16 cellular contexts compared by ENCODE assay signal in the genomic region with DNA sequence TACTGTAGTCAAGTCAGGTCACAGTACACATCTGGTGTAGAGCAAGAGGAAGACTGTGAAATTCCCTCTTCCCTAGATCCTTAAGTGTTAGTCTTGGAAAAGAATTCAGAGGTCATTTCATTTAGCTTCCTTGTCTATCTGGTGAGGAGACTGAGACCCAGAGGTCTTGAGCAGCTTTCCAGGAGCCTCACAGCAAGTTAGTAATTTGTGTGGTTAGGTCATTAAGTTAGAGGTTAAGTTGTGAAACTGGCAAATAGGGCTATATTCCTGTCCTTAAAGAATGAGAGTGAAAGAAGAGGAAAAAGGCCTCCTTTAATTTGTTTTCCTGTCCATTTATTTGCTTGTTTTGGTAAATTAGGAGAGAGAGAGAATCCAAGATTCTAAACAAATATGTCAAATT.
"Had no signal": no experiment of that assay in that cellular context is flagged by ENCODE, and none has a peak within 500 bp of the region (broad histone marks: within the 10 kb centered on the region; RNA-seq: fewer than 3 reads in every experiment).

No MANE protein-coding gene starts in this region.

- H3K4me3 Mint-ChIP-seq: activated T-helper 1 cell treated with anti-CD3 and anti-CD28 coated beads, Interleukin-12 subunit alpha, Interleukin-12 subunit beta, Interleukin-2, Interleukin-4 antibody, amounts not matched to agents 30 ng/mL and 10 ng/mL and 1 ng/mL, durations not matched to agents 14 hours and 24 hours and 36 hours; dendritic cell treated with granulocyte-macrophage colony-stimulating factor and Interleukin-4, amounts not matched to agents 40 ng/mL and 50 ng/mL, for 4 days; effector memory CD8-positive, alpha-beta T cell; neural crest cell had no signal

- H3K9me3 ChIP-seq: gastrocnemius medialis, ovary, thyroid gland had no signal

- H3K4me3 ChIP-seq: gastrocnemius medialis, ovary, smooth muscle cell, thyroid gland had no signal

- H3K36me3 ChIP-seq: brain microvascular endothelial cell, gastrocnemius medialis, ovary, thyroid gland had no signal

- DNase-seq: activated CD4-positive, alpha-beta T cell treated with anti-CD3 and anti-CD28 coated beads, Interleukin-2, amount 50 U/mL, for 1 hour; activated CD4-positive, CD25-positive, alpha-beta regulatory T cell; activated CD8-positive, alpha-beta memory T cell treated with anti-CD3 and anti-CD28 coated beads, Interleukin-2, amount 50 U/mL, for 48 hours; activated naive CD4-positive, alpha-beta T cell treated with anti-CD3 and anti-CD28 coated beads, Interleukin-2, amount 50 U/mL, for 16 hours; amniotic stem cell; gastrocnemius medialis; kidney; left ventricle myocardium superior; ovary; thyroid gland had no signal

- ATAC-seq: gastrocnemius medialis, left ventricle myocardium superior had no signal

- H3K4me2 ChIP-seq: smooth muscle cell had no signal

- H3K27me3 ChIP-seq: brain microvascular endothelial cell, gastrocnemius medialis, ovary, thyroid gland had no signal

- H3K9me3 Mint-ChIP-seq: activated T-helper 1 cell treated with anti-CD3 and anti-CD28 coated beads, Interleukin-12 subunit alpha, Interleukin-12 subunit beta, Interleukin-2, Interleukin-4 antibody, amounts not matched to agents 30 ng/mL and 10 ng/mL and 1 ng/mL, durations not matched to agents 14 hours and 24 hours and 36 hours; dendritic cell treated with granulocyte-macrophage colony-stimulating factor and Interleukin-4, amounts not matched to agents 40 ng/mL and 50 ng/mL, for 4 days; effector memory CD8-positive, alpha-beta T cell; neural crest cell had no signal

- H3K4me1 ChIP-seq: gastrocnemius medialis, thyroid gland had no signal

- H3K27ac Mint-ChIP-seq: dendritic cell treated with granulocyte-macrophage colony-stimulating factor and Interleukin-4, amounts not matched to agents 40 ng/mL and 50 ng/mL, for 4 days had no signal
